In the genomic region with DNA sequence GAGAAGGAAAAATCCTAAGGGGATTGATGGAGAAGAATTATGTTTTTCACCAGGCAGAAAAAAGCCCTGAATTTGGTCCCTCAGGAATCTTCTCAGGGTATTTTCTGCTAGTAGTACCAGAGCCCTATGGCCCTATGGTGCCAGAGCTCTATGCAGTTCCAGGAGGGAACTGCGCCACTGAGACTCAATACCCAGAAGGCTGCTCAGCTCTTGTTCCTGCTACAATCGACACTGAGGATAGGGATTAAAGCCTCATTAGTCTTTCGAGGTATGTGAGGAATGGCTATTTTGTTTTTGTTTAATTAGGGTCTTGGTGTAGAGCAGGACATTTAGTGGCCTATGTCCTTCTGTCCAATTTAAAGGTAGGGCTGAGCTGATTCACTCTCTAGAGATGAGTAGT, we compare ENCODE assay signal across 19 cellular contexts. TPM values are rescaled to one million over a fixed set of nuclear protein-coding genes. Genes with fewer than 3 reads are reported as not detected.
DNase-seq lines count a peak whose midpoint lies in the region; ATAC-seq, FAIRE-seq and TF ChIP-seq lines count a peak whose summit lies in the region.
"Had no signal": no experiment of that assay in that cellular context is flagged by ENCODE, and none has a peak within 500 bp of the region (broad histone marks: within the 10 kb centered on the region; RNA-seq: fewer than 3 reads in every experiment).

No MANE protein-coding gene starts in this region.

- no TSS peak for BruUV-seq in HepG2 (replicated peaks; lab: Mats Ljungman, UMichigan)

- 27% methylated on average over 3 of the region's 3 CpGs for WGBS in HepG2 (ENCODE audit: low lambda C conversion rate)
- 30% methylated on average over 2 of the region's 3 CpGs for WGBS in right lobe of liver (ENCODE audit: insufficient coverage, low coverage, low lambda C conversion rate, missing lambda C conversion rate)

- H3K9me3 ChIP-seq in HepG2 (ENCODE audit: low read length): no peaks in the 10 kb centered on the region
- no peaks in the 10 kb centered on the region for H3K9me3 ChIP-seq in right lobe of liver
- H3K9me3 ChIP-seq: BLaER1 treated with 17β-estradiol and CSF1 and Interleukin-3, amounts not matched to agents 10 nM and 100 nM; HAP-1 had no signal

- no peak for TF ChIP-seq CTCF in HepG2 (CRISPR knock-in tag; IDR thresholded peaks at IDR 0.05)
- no peak for TF ChIP-seq CTCF in right lobe of liver (IDR thresholded peaks at IDR 0.05)
- peak; percentile 1 for TF ChIP-seq CTCF in retinal pigment epithelial cell (conservative IDR thresholded peaks at IDR 0.05; ENCODE audit: low read depth, low read length)

- TF ChIP-seq POLR2A in HepG2 (IDR thresholded peaks at IDR 0.05; ENCODE audit: insufficient read depth in 1 of 2, low read depth in 2 of 2, low read length in 2 of 2) (no peak), right lobe of liver (IDR thresholded peaks at IDR 0.05) (no peak)

- CTCF ChIA-PET in HepG2 (lab: Yijun Ruan, JAX; ENCODE audit: low intra/inter-chr PET ratio, low total read pairs): no interaction called here

- H3K27me3 ChIP-seq in HepG2 (ENCODE audit: control insufficient read depth in 1 of 2, insufficient read depth in 2 of 2, low read length in 2 of 2) (no peaks in the 10 kb centered on the region), right lobe of liver (no peaks in the 10 kb centered on the region)
- H3K27me3 ChIP-seq: BLaER1 treated with 17β-estradiol and CSF1 and Interleukin-3, amounts not matched to agents 10 nM and 100 nM had no signal

- H3K4me2 ChIP-seq in HepG2 (ENCODE audit: low read depth, low read length): no peak overlapping the region

- no peak overlapping the region for H3K9ac ChIP-seq in HepG2 (ENCODE audit: insufficient read depth, low read depth, low read length)
- H3K9ac ChIP-seq: BLaER1 treated with 17β-estradiol and CSF1 and Interleukin-3, amounts not matched to agents 10 nM and 100 nM; GM23248 had no signal

- no peaks in the 10 kb centered on the region for H3K79me2 ChIP-seq in HepG2 (ENCODE audit: insufficient read depth, low read length)

- POLR2A ChIA-PET in HepG2 (lab: Yijun Ruan, JAX): no interaction called here

- ATAC-seq in HepG2 (peak; percentile 54; the same call in 2 of the 3 replicates), right lobe of liver (no peak)

- no peak for FAIRE-seq in HepG2 (lab: Jason Lieb, UNC)

- in situ Hi-C loops in HepG2 (cut with HindIII; ENCODE audit: extremely low pct_ligation_motif_present, low pct_unique_long_range_greater_than_20kb) (no loop called here), SK-MEL-5 (cut with HindIII; ENCODE audit: low pct_unique_long_range_greater_than_20kb, low sequenced_read_pairs) (no loop called here)

- H3K36me3 ChIP-seq in HepG2 (replicated peaks in 1 of 2; ENCODE audit: control insufficient read depth in 1 of 2, insufficient read depth in 2 of 2, low read length in 2 of 2) (no peaks in the 10 kb centered on the region), right lobe of liver (no peaks in the 10 kb centered on the region)
- H3K36me3 ChIP-seq: BLaER1 treated with 17β-estradiol and CSF1 and Interleukin-3, amounts not matched to agents 10 nM and 100 nM; HAP-1 had no signal

- no peaks in the 10 kb centered on the region for H3K4me1 ChIP-seq in HepG2 (ENCODE audit: insufficient read depth, low read length)
- no peaks in the 10 kb centered on the region for H3K4me1 ChIP-seq in right lobe of liver
- H3K4me1 ChIP-seq: HAP-1 had no signal

- intact Hi-C loops in HepG2 (cut with micrococcal nuclease; ENCODE audit: unreplicated experiment) (no loop called here), right lobe of liver (cut with DNase I) (no loop called here)

- DNase-seq in HepG2 (ENCODE audit: low spot score) (no peak), right lobe of liver (no peak), SK-MEL-5 (ENCODE audit: low read depth, low spot score) (peak; percentile 22), left kidney (ENCODE audit: low read depth, low spot score) (peak; percentile 2), retinal pigment epithelial cell (ENCODE audit: low read depth) (no peak), kidney tubule cell (ENCODE audit: low spot score) (no peak), DMS153 (lab: John Stamatoyannopoulos, UW) (no peak), UCSD-AML1 (lab: John Stamatoyannopoulos, UW; ENCODE audit: unreplicated experiment) (no peak)
- DNase-seq: 8988T; ACHN; Calu3; CD4-positive, alpha-beta T cell; DND-41; GF-D8; GM23248 had no signal

- TF ChIP-seq RAD21 in HepG2 (CRISPR knock-in tag; IDR thresholded peaks at IDR 0.05): no peak

- no peak overlapping the region for H3K4me3 ChIP-seq in HepG2 (replicated peaks in 1 of 3; ENCODE audit: insufficient read depth in 1 of 3, low read depth in 2 of 3, low read length in 3 of 3)
- no peak overlapping the region for H3K4me3 ChIP-seq in right lobe of liver
- H3K4me3 ChIP-seq in retinal pigment epithelial cell (ENCODE audit: low read length): no peak overlapping the region
- H3K4me3 ChIP-seq: BLaER1 treated with 17β-estradiol and CSF1 and Interleukin-3, amounts not matched to agents 10 nM and 100 nM; GM23248; HAP-1 had no signal

- H3K27ac ChIP-seq in HepG2 (ENCODE audit: extremely low read length, insufficient read depth, low read length): no peak overlapping the region
- H3K27ac ChIP-seq in right lobe of liver: no peak overlapping the region
- H3K27ac ChIP-seq: GM23248 had no signal

- no peaks in the 10 kb centered on the region for H4K20me1 ChIP-seq in HepG2 (ENCODE audit: insufficient read depth, low read length)
- H4K20me1 ChIP-seq: BLaER1 treated with 17β-estradiol and CSF1 and Interleukin-3, amounts not matched to agents 10 nM and 100 nM had no signal

- no peak overlapping the region for H2AFZ ChIP-seq in HepG2 (ENCODE audit: low read length)
- H2AFZ ChIP-seq: GM23248 had no signal

- TF ChIP-seq EP300 in HepG2 (IDR thresholded peaks at IDR 0.05; ENCODE audit: low read depth in 2 of 2, low read length in 2 of 2) (no peak), HepG2 (CRISPR knock-in tag; IDR thresholded peaks at IDR 0.05; ENCODE audit: borderline replicate concordance) (no peak)

TF ChIP-seq in HepG2, 621 proteins besides CTCF, POLR2A, EP300 and RAD21 (continues in another document):
- no peak for TF ChIP-seq THYN1 (CRISPR knock-in tag; IDR thresholded peaks at IDR 0.05; ENCODE audit: borderline replicate concordance, low read depth)

RNA-seq across cellular contexts. Expression of a gene that starts 21.7 kb away (rescaled TPM):
- total RNA-seq in HepG2 (2016; rRNA removed; fragmentation: Illumina TruSeq; extraction: Trizol) (25.7 and 42.3 TPM in 2 replicates), right lobe of liver (10 to 100 TPM; 21.0 to 37.9 (median 27.2) TPM)
- 8.3 and 8.5 TPM in 2 replicates for total RNA-seq in HepG2 (2016; cell fraction: cytosol; rRNA removed; fragmentation: Illumina TruSeq; extraction: Trizol; ENCODE audit: low read depth)
- total RNA-seq in HepG2 (2016; cell fraction: insoluble cytoplasmic fraction; rRNA removed; fragmentation: Illumina TruSeq; extraction: Trizol): 27.2 and 43.7 TPM in 2 replicates
- total RNA-seq in HepG2 (2016; cell fraction: membrane; rRNA removed; fragmentation: Illumina TruSeq; extraction: Trizol): 28.3 and 35.0 TPM in 2 replicates
- total RNA-seq in HepG2 (2016; cell fraction: nucleus; rRNA removed; fragmentation: Illumina TruSeq; extraction: Trizol): 26.7 and 28.8 TPM in 2 replicates
- 10.5 and 11.6 TPM in 2 replicates for polyA plus RNA-seq in HepG2 (2011; rRNA removed)
- 4.7 and 9.2 TPM in 2 replicates for polyA plus RNA-seq in HepG2 (2011; cell fraction: cytosol; rRNA removed)
- polyA plus RNA-seq in HepG2 (2011; cell fraction: nucleus; rRNA removed): 4.5 and 5.9 TPM in 2 replicates
- polyA plus RNA-seq in HepG2 (2012): 45.6 and 57.9 TPM in 2 replicates
- polyA plus RNA-seq in HepG2 (2016; cell fraction: cytosol; fragmentation: Illumina TruSeq; extraction: Trizol; ENCODE audit: low read depth): 4.1 and 4.4 TPM in 2 replicates
- 62.1 and 62.9 TPM in 2 replicates for polyA plus RNA-seq in HepG2 (2016; cell fraction: insoluble cytoplasmic fraction; fragmentation: Illumina TruSeq; extraction: Trizol; ENCODE audit: low read depth)
- polyA plus RNA-seq in HepG2 (2016; cell fraction: membrane; fragmentation: Illumina TruSeq; extraction: Trizol; ENCODE audit: low read depth): 17.2 and 17.6 TPM in 2 replicates
- 41.0 and 41.7 TPM in 2 replicates for polyA plus RNA-seq in HepG2 (2016; cell fraction: nucleus; fragmentation: Illumina TruSeq; extraction: Trizol; ENCODE audit: insufficient read depth, low read depth)
- polyA minus RNA-seq in HepG2 (2011; rRNA and poly(A)+ RNA removed; ENCODE audit: low replicate concordance): 6.3 and 10.2 TPM in 2 replicates
- polyA minus RNA-seq in HepG2 (2011; cell fraction: cytosol; rRNA and poly(A)+ RNA removed): 29.7 and 31.3 TPM in 2 replicates
- polyA minus RNA-seq in HepG2 (2011; cell fraction: nucleus; rRNA and poly(A)+ RNA removed): 20.0 and 21.9 TPM in 2 replicates
- total RNA-seq in SK-MEL-5 (2014; rRNA removed; shearing (Covaris generic)): 20.3 and 23.6 TPM in 2 replicates
- 54.3 and 71.1 TPM in 2 replicates for polyA plus RNA-seq in SK-MEL-5 (2015; cell fraction: cytosol; rRNA removed)
- 20.5 and 23.5 TPM in 2 replicates for polyA plus RNA-seq in SK-MEL-5 (2015; cell fraction: nucleus; rRNA removed)

RNA-seq across cellular contexts. Expression of a gene that starts 45.7 kb away (rescaled TPM):
- total RNA-seq in HepG2 (2016; rRNA removed; fragmentation: Illumina TruSeq; extraction: Trizol): not detected in 2 replicates
- total RNA-seq in HepG2 (2016; cell fraction: cytosol; rRNA removed; fragmentation: Illumina TruSeq; extraction: Trizol; ENCODE audit: low read depth): not detected in 2 replicates
- not detected in 2 replicates for total RNA-seq in HepG2 (2016; cell fraction: insoluble cytoplasmic fraction; rRNA removed; fragmentation: Illumina TruSeq; extraction: Trizol)
- total RNA-seq in HepG2 (2016; cell fraction: membrane; rRNA removed; fragmentation: Illumina TruSeq; extraction: Trizol): not detected in 2 replicates
- not detected in 2 replicates for total RNA-seq in HepG2 (2016; cell fraction: nucleus; rRNA removed; fragmentation: Illumina TruSeq; extraction: Trizol)
- not detected in 2 replicates for polyA plus RNA-seq in HepG2 (2011; rRNA removed)
- 0.05 TPM in 1 of 2 replicates, not detected in the other for polyA plus RNA-seq in HepG2 (2011; cell fraction: cytosol; rRNA removed)
- polyA plus RNA-seq in HepG2 (2011; cell fraction: nucleus; rRNA removed): not detected in 2 replicates
- not detected in 2 replicates for polyA plus RNA-seq in HepG2 (2012)
- not detected in 2 replicates for polyA plus RNA-seq in HepG2 (2016; cell fraction: cytosol; fragmentation: Illumina TruSeq; extraction: Trizol; ENCODE audit: low read depth)
- polyA plus RNA-seq in HepG2 (2016; cell fraction: insoluble cytoplasmic fraction; fragmentation: Illumina TruSeq; extraction: Trizol; ENCODE audit: low read depth): not detected in 2 replicates
- polyA plus RNA-seq in HepG2 (2016; cell fraction: membrane; fragmentation: Illumina TruSeq; extraction: Trizol; ENCODE audit: low read depth): not detected in 2 replicates
- polyA plus RNA-seq in HepG2 (2016; cell fraction: nucleus; fragmentation: Illumina TruSeq; extraction: Trizol; ENCODE audit: insufficient read depth, low read depth): not detected in 2 replicates
- 0.44 TPM in 1 of 2 replicates, not detected in the other for polyA minus RNA-seq in HepG2 (2011; rRNA and poly(A)+ RNA removed; ENCODE audit: low replicate concordance)
- not detected in 2 replicates for polyA minus RNA-seq in HepG2 (2011; cell fraction: cytosol; rRNA and poly(A)+ RNA removed)
- polyA minus RNA-seq in HepG2 (2011; cell fraction: nucleus; rRNA and poly(A)+ RNA removed): not detected in 2 replicates
- 1 to 10 TPM; 1.9 to 4.1 (median 2.6) TPM for total RNA-seq in right lobe of liver
- total RNA-seq in SK-MEL-5 (2014; rRNA removed; shearing (Covaris generic)): 28.4 and 34.9 TPM in 2 replicates
- polyA plus RNA-seq in SK-MEL-5 (2015; cell fraction: cytosol; rRNA removed): 42.9 and 53.3 TPM in 2 replicates
- polyA plus RNA-seq in SK-MEL-5 (2015; cell fraction: nucleus; rRNA removed): 19.9 and 30.2 TPM in 2 replicates
- total RNA-seq: Calu3; CD4-positive, alpha-beta T cell; HT-29 had no signal
- polyA plus RNA-seq: IgD-negative memory B cell had no signal

Comparison
In these comparisons a context has a peak if more than half of its experiments do, and no peak if none do; other contexts are left out.
1. DNase-seq: peak in SK-MEL-5 (single experiment) and left kidney (single experiment); none in HepG2 (single experiment), right lobe of liver (0 of 3), retinal pigment epithelial cell (single experiment), kidney tubule cell (single experiment), DMS153 (single experiment) and UCSD-AML1 (single experiment).